Comparison of ENCODE assay signal across 24 cellular contexts in the genomic region with DNA sequence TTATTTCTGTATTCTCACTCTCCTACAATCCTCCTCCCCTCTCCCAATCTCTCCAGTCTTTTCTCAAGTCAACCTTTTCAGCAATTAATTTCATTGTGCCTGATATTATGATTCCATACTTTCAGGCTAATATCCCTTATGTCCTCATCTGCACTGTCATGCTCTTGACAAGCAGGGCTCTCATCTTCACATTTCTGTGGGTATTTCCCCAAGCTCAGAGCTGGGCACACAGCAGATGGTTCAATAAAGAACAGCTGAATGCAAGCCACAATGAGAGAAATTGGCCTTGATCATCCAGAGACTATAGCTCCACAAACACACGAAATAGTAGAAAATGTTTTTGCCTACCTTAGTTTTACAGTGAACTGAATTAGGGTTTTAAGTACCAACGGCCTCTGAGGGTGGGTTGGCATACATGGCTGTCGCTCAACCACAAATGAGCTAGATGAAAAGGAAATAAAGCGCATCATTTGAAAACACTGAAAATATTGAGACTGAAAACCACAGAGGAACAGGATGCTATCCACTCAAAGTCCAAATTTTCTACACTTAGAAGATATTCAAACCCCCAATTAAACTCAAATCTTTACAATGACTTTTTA. TPM values are rescaled to one million over a fixed set of nuclear protein-coding genes. Genes with fewer than 3 reads are reported as not detected.
DNase-seq lines count a peak whose midpoint lies in the region; ATAC-seq lines count a peak whose summit lies in the region.
"Had no signal": no experiment of that assay in that cellular context is flagged by ENCODE, and none has a peak within 500 bp of the region (broad histone marks: within the 10 kb centered on the region; RNA-seq: fewer than 3 reads in every experiment).

No MANE protein-coding gene starts in this region.

- peak overlapping the region; percentile 21 for H3K4me3 Mint-ChIP-seq in activated T-cell treated with anti-CD3 and anti-CD28 coated beads, Interleukin-2, amount 50 U/mL, for 24 hours
- H3K4me3 Mint-ChIP-seq in activated naive CD8-positive, alpha-beta T cell, result peak overlapping the region; percentile 65
- peak overlapping the region; percentile 84 for H3K4me3 Mint-ChIP-seq in natural killer cell treated with Interleukin-12 subunit alpha and Interleukin-12 subunit beta and Interleukin-15 and Interleukin-18, amount 100 ng/mL, for 72 hours

- peaks cover 69% of the 10 kb centered on the region for H3K4me1 Mint-ChIP-seq in activated T-cell treated with anti-CD3 and anti-CD28 coated beads, Interleukin-2, amount 50 U/mL, for 24 hours (ENCODE audit: low read depth)
- H3K4me1 Mint-ChIP-seq in activated naive CD8-positive, alpha-beta T cell (ENCODE audit: low read depth), result peaks cover 73% of the 10 kb centered on the region
- peaks cover 55 to 66% of the 10 kb centered on the region in 2 donors for H3K4me1 Mint-ChIP-seq in natural killer cell treated with Interleukin-12 subunit alpha and Interleukin-12 subunit beta and Interleukin-15 and Interleukin-18, amount 100 ng/mL, for 72 hours (ENCODE audit: low read depth in 2 of 2)

- ATAC-seq in natural killer cell treated with Interleukin-12 subunit alpha and Interleukin-12 subunit beta and Interleukin-15 and Interleukin-18, amount 100 ng/mL, for 72 hours, result peak; percentile 36 to 55
- ATAC-seq in HG03095 (IDR thresholded peaks at IDR 0.05; ENCODE audit: unreplicated experiment), result no peak
- ATAC-seq: A549, foreskin keratinocyte, pancreas, sciatic nerve, SK-N-SH treated with all-trans-retinoic acid at 6 μM for 48 hours had no signal

- H3K27me3 Mint-ChIP-seq in activated T-cell treated with anti-CD3 and anti-CD28 coated beads, Interleukin-2, amount 50 U/mL, for 24 hours, result no peaks in the 10 kb centered on the region
- no peaks in the 10 kb centered on the region for H3K27me3 Mint-ChIP-seq in activated naive CD8-positive, alpha-beta T cell
- H3K27me3 Mint-ChIP-seq in natural killer cell treated with Interleukin-12 subunit alpha and Interleukin-12 subunit beta and Interleukin-15 and Interleukin-18, amount 100 ng/mL, for 72 hours, result no peaks in the 10 kb centered on the region

- no peaks in the 10 kb centered on the region for H3K9me3 Mint-ChIP-seq in activated T-cell treated with anti-CD3 and anti-CD28 coated beads, Interleukin-2, amount 50 U/mL, for 24 hours
- H3K9me3 Mint-ChIP-seq in activated naive CD8-positive, alpha-beta T cell (ENCODE audit: low read depth), result no peaks in the 10 kb centered on the region
- no peaks in the 10 kb centered on the region for H3K9me3 Mint-ChIP-seq in natural killer cell treated with Interleukin-12 subunit alpha and Interleukin-12 subunit beta and Interleukin-15 and Interleukin-18, amount 100 ng/mL, for 72 hours

- DNase-seq in activated T-cell treated with anti-CD3 and anti-CD28 coated beads, Interleukin-2, amount 50 U/mL, for 24 hours, result no peak
- DNase-seq in activated T-cell treated with anti-CD3 and anti-CD28 coated beads, Interleukin-2, amount 50 U/mL, for 1 hour, result no peak
- peak; percentile 8 for DNase-seq in NCI-H69 (lab: John Stamatoyannopoulos, UW)
- no peak for DNase-seq in natural killer cell treated with Interleukin-12 subunit alpha and Interleukin-12 subunit beta and Interleukin-15 and Interleukin-18, amount 100 ng/mL, for 72 hours (ENCODE audit: low spot score)
- DNase-seq in SKM-1 (lab: John Stamatoyannopoulos, UW; ENCODE audit: unreplicated experiment), result no peak
- DNase-seq in NCI-H526 treated with DMSO at 0.1 percent for 48 hours (lab: John Stamatoyannopoulos, UW), result no peak
- DNase-seq: activated CD4-positive, alpha-beta T cell treated with anti-CD3 and anti-CD28 coated beads for 1 hour; aorta; BE2C; caudate nucleus; dorsolateral prefrontal cortex; erythroblast; foreskin keratinocyte; hypothalamus; NCI-H1105; NCI-H2081 treated with DMSO at 0.1 percent for 48 hours; NCI-H446 treated with DMSO at 0.1 percent for 48 hours; pancreas; RPMI8226 had no signal

- peaks cover 68% of the 10 kb centered on the region for H3K36me3 Mint-ChIP-seq in activated T-cell treated with anti-CD3 and anti-CD28 coated beads, Interleukin-2, amount 50 U/mL, for 24 hours (ENCODE audit: low read depth)
- peaks cover 46% of the 10 kb centered on the region for H3K36me3 Mint-ChIP-seq in activated naive CD8-positive, alpha-beta T cell
- peaks cover 42% of the 10 kb centered on the region for H3K36me3 Mint-ChIP-seq in natural killer cell treated with Interleukin-12 subunit alpha and Interleukin-12 subunit beta and Interleukin-15 and Interleukin-18, amount 100 ng/mL, for 72 hours

- peak overlapping the region; percentile 87 for H3K27ac Mint-ChIP-seq in activated T-cell treated with anti-CD3 and anti-CD28 coated beads, Interleukin-2, amount 50 U/mL, for 24 hours
- H3K27ac Mint-ChIP-seq in activated naive CD8-positive, alpha-beta T cell, result peak overlapping the region; percentile 97
- peak overlapping the region; percentile 84 to 95 for H3K27ac Mint-ChIP-seq in natural killer cell treated with Interleukin-12 subunit alpha and Interleukin-12 subunit beta and Interleukin-15 and Interleukin-18, amount 100 ng/mL, for 72 hours

RNA-seq across cellular contexts. Expression of a gene that starts 47.5 kb away (rescaled TPM):
- 100 to 1,000 TPM; 145 to 252 TPM for total RNA-seq in natural killer cell treated with Interleukin-12 subunit alpha and Interleukin-12 subunit beta and Interleukin-15 and Interleukin-18, amount 100 ng/mL, for 72 hours

Comparison
In these comparisons a context has a peak if more than half of its experiments do, and no peak if none do; other contexts are left out.
1. H3K4me3 Mint-ChIP-seq: peak in every context shown above with its lines; median percentile 84 in natural killer cell treated with Interleukin-12 subunit alpha and Interleukin-12 subunit beta and Interleukin-15 and Interleukin-18, amount 100 ng/mL, for 72 hours; 65 in activated naive CD8-positive, alpha-beta T cell; 21 in activated T-cell treated with anti-CD3 and anti-CD28 coated beads, Interleukin-2, amount 50 U/mL, for 24 hours.